Comparison of ENCODE assay signal across 8 cellular contexts in the genomic region with DNA sequence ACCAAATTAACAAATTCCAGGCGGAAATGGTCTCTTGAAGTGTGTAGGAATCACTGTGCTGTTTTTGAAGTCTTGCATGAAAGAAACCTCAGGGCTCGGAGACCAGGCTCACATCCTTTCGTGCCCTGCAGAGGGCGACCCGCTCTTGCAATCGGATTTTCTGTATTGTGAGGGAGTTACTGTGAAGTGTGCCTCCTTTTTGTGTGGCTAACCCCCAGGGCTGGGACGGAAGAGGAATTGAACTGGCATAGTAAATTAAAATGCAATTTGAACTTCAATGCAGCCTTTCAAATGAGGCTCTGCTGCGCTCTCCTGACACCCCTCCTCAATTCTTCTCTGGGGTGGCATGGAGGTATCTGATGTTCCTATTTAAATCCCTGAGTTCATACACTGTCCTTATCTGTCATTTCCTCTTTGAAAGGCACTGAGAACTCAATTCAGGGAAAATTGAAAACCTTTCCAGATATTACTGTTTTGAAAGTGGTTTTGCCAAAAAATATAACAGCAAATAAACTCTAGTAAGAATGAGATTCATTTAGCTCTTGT. TPM values are rescaled to one million over a fixed set of nuclear protein-coding genes. Genes with fewer than 3 reads are reported as not detected.
DNase-seq lines count a peak whose midpoint lies in the region; ATAC-seq and TF ChIP-seq lines count a peak whose summit lies in the region.

No MANE protein-coding gene starts in this region.

- no peak overlapping the region for H3K27ac ChIP-seq in esophagus squamous epithelium

- H3K27ac Mint-ChIP-seq in HFFc6 (no peak overlapping the region), osteocyte (ENCODE audit: unreplicated experiment) (no peak overlapping the region)
- H3K27ac Mint-ChIP-seq in activated CD8-positive, alpha-beta memory T cell treated with anti-CD3 and anti-CD28 coated beads, Interleukin-2, amount 10 ng/mL, durations not matched to agents 7 days and 5 days = no peak overlapping the region

- DNase-seq in BJ (ENCODE audit: low read depth) = no peak
- peak; percentile 36 for DNase-seq in HFFc6
- peak; percentile 59 for DNase-seq in NOMO-1 treated with DMSO at 0.1 percent for 48 hours (lab: John Stamatoyannopoulos, UW; ENCODE audit: unreplicated experiment)
- peak; percentile 80 for DNase-seq in activated CD8-positive, alpha-beta memory T cell treated with anti-CD3 and anti-CD28 coated beads, Interleukin-2, amount 10 ng/mL, durations not matched to agents 7 days and 5 days
- DNase-seq in esophagus squamous epithelium (lab: John Stamatoyannopoulos, UW) = no peak
- DNase-seq in osteocyte (ENCODE audit: extremely low spot score, unreplicated experiment) = no peak

- H3K4me3 ChIP-seq in BJ (ENCODE audit: low read depth, low read length) = no peak overlapping the region
- no peak overlapping the region for H3K4me3 ChIP-seq in esophagus squamous epithelium

- intact Hi-C loops in esophagus squamous epithelium (cut with DNase I) = no loop called here

- TF ChIP-seq POLR2A in esophagus squamous epithelium (IDR thresholded peaks at IDR 0.05) = no peak

- CTCF ChIA-PET in BJ (lab: Yijun Ruan, JAX) = interaction anchor here (0.6 to 2.0 kb wide), 7 partner anchors 9 to 240 kb away, joined by 3 to 11 read pairs (median 4); no protein-coding TSS in a partner anchor
- CTCF ChIA-PET in activated CD8-positive, alpha-beta memory T cell treated with anti-CD3 and anti-CD28 coated beads, Interleukin-2, amount 10 ng/mL, durations not matched to agents 7 days and 5 days (lab: Charles Lee) = interaction anchor here (0.5 to 2.2 kb wide), 7 partner anchors 10 to 296 kb away, joined by 3 to 16 read pairs (median 3); partner anchors contain the start of gene MGAT5B

- POLR2A ChIA-PET in BJ (lab: Charles Lee) = no interaction called here

- H3K9me3 ChIP-seq in esophagus squamous epithelium = no peaks in the 10 kb centered on the region

- H3K27me3 ChIP-seq in BJ (ENCODE audit: control insufficient read depth, insufficient read depth, low read length) = peaks cover 5% of the 10 kb centered on the region
- H3K27me3 ChIP-seq in esophagus squamous epithelium = peaks cover 0 to 22% (median 0%) of the 10 kb centered on the region in 4 donors

- H3K36me3 ChIP-seq in BJ (ENCODE audit: control insufficient read depth, insufficient read depth, low read length) (no peaks in the 10 kb centered on the region), esophagus squamous epithelium (no peaks in the 10 kb centered on the region)

- H3K4me1 ChIP-seq in esophagus squamous epithelium = no peaks in the 10 kb centered on the region

- peak; percentile 74 for TF ChIP-seq CTCF in BJ (IDR thresholded peaks at IDR 0.05; ENCODE audit: insufficient read depth, low read depth, low read length)
- TF ChIP-seq CTCF in HFFc6 (IDR thresholded peaks at IDR 0.05) = peak; percentile 76
- peak in 4 of 6 experiments; percentile 31 to 51 (median 44) for TF ChIP-seq CTCF in esophagus squamous epithelium (IDR thresholded peaks at IDR 0.05)
- TF ChIP-seq CTCF in osteocyte (IDR thresholded peaks at IDR 0.05) = peak; percentile 62

- H3K4me3 Mint-ChIP-seq in HFFc6 = no peak overlapping the region
- no peak overlapping the region for H3K4me3 Mint-ChIP-seq in activated CD8-positive, alpha-beta memory T cell treated with anti-CD3 and anti-CD28 coated beads, Interleukin-2, amount 10 ng/mL, durations not matched to agents 7 days and 5 days
- H3K4me3 Mint-ChIP-seq in osteocyte (ENCODE audit: unreplicated experiment) = no peak overlapping the region

- H3K9me3 Mint-ChIP-seq in HFFc6 (no peaks in the 10 kb centered on the region), osteocyte (ENCODE audit: unreplicated experiment) (no peaks in the 10 kb centered on the region)
- H3K9me3 Mint-ChIP-seq in activated CD8-positive, alpha-beta memory T cell treated with anti-CD3 and anti-CD28 coated beads, Interleukin-2, amount 10 ng/mL, durations not matched to agents 7 days and 5 days (ENCODE audit: low read depth) = no peaks in the 10 kb centered on the region

- H3K4me1 Mint-ChIP-seq in HFFc6 (ENCODE audit: low read depth) (no peaks in the 10 kb centered on the region), osteocyte (ENCODE audit: unreplicated experiment) (peaks cover 2% of the 10 kb centered on the region)
- H3K4me1 Mint-ChIP-seq in activated CD8-positive, alpha-beta memory T cell treated with anti-CD3 and anti-CD28 coated beads, Interleukin-2, amount 10 ng/mL, durations not matched to agents 7 days and 5 days = peaks cover 7% of the 10 kb centered on the region

- WGBS in esophagus squamous epithelium, 2 donors = 2 to 8% methylated on average over 5 to 7 of the region's 8 CpGs

- H3K36me3 Mint-ChIP-seq in HFFc6 (ENCODE audit: low read depth) = no peaks in the 10 kb centered on the region
- no peaks in the 10 kb centered on the region for H3K36me3 Mint-ChIP-seq in activated CD8-positive, alpha-beta memory T cell treated with anti-CD3 and anti-CD28 coated beads, Interleukin-2, amount 10 ng/mL, durations not matched to agents 7 days and 5 days
- H3K36me3 Mint-ChIP-seq in osteocyte (ENCODE audit: unreplicated experiment) = no peaks in the 10 kb centered on the region

- ATAC-seq in activated CD8-positive, alpha-beta memory T cell treated with anti-CD3 and anti-CD28 coated beads, Interleukin-2, amount 10 ng/mL, durations not matched to agents 7 days and 5 days = peak; percentile 91
- no peak for ATAC-seq in GM18520 (IDR thresholded peaks at IDR 0.05; ENCODE audit: unreplicated experiment)
- no peak for ATAC-seq in GM21423 (IDR thresholded peaks at IDR 0.05; ENCODE audit: unreplicated experiment)

- H3K27me3 Mint-ChIP-seq in HFFc6 (ENCODE audit: insufficient read depth) (peaks cover 38% of the 10 kb centered on the region), osteocyte (ENCODE audit: unreplicated experiment) (peaks cover 49% of the 10 kb centered on the region)
- H3K27me3 Mint-ChIP-seq in activated CD8-positive, alpha-beta memory T cell treated with anti-CD3 and anti-CD28 coated beads, Interleukin-2, amount 10 ng/mL, durations not matched to agents 7 days and 5 days = peaks cover 11% of the 10 kb centered on the region

RNA-seq across cellular contexts. Expression of gene MGAT5B, which starts 51.5 kb away (rescaled TPM):
- 0.23 and 0.58 TPM in 2 replicates for polyA plus RNA-seq in BJ (2011; rRNA removed)
- 0.26 and 0.28 TPM in 2 replicates for polyA minus RNA-seq in BJ (2011; rRNA and poly(A)+ RNA removed)
- total RNA-seq in HFFc6 (2021; fragmentation: NEBNext Ultra II Directional; extraction: Animal tissue kit (Norgen Biotek cat#: 25700)) = 1 to 10 TPM; 1.5 to 2.3 (median 1.8) TPM
- under 1 TPM; 0.18 to 0.68 TPM for total RNA-seq in activated CD8-positive, alpha-beta memory T cell treated with anti-CD3 and anti-CD28 coated beads, Interleukin-2, amount 10 ng/mL, durations not matched to agents 7 days and 5 days
- total RNA-seq in esophagus squamous epithelium = 1 to 10 TPM in 1 of 4 donors, not detected in 3; 1.3 TPM
- total RNA-seq in osteocyte = 0.40 and 0.55 TPM in 2 replicates

Comparison
In these comparisons a context has a peak if more than half of its experiments do, and no peak if none do; other contexts are left out.
1. DNase-seq: peak in HFFc6 (single experiment), NOMO-1 treated with DMSO at 0.1 percent for 48 hours (single experiment) and activated CD8-positive, alpha-beta memory T cell treated with anti-CD3 and anti-CD28 coated beads, Interleukin-2, amount 10 ng/mL, durations not matched to agents 7 days and 5 days (single experiment); none in BJ (single experiment), esophagus squamous epithelium (single experiment) and osteocyte (single experiment).
2. Peak in every context shown above with its lines, with median percentiles within 50 percentile points of each other: CTCF ChIP-seq.